Comparison of ENCODE assay signal across 12 cellular contexts in genomic region chr21:32364387-32364786, GRCh38. TPM values are rescaled to one million over a fixed set of nuclear protein-coding genes. Genes with fewer than 3 reads are reported as not detected.
DNase-seq lines count a peak whose midpoint lies in the region; ATAC-seq and TF ChIP-seq lines count a peak whose summit lies in the region.
"Had no signal": no experiment of that assay in that cellular context is flagged by ENCODE, and none has a peak within 500 bp of the region (broad histone marks: within the 10 kb centered on the region; RNA-seq: fewer than 3 reads in every experiment).

No MANE protein-coding gene starts in this region.

- H2BK5ac ChIP-seq in trophoblast cell (ENCODE audit: low read depth, low read length, poor library complexity) = no peak overlapping the region

- no peak overlapping the region for H4K12ac ChIP-seq in trophoblast cell (ENCODE audit: low read depth, low read length)

- DNase-seq in NOMO-1 (lab: John Stamatoyannopoulos, UW; ENCODE audit: unreplicated experiment in 2 of 2) = peak; percentile 50 to 59
- DNase-seq in chondrocyte (ENCODE audit: low spot score) = no peak
- DNase-seq in right cardiac atrium = peak; percentile 40 to 69 (median 59)
- DNase-seq in stimulated activated naive B cell treated with anti-CD40 and anti-IgM and Interleukin-4, amounts not matched to agents 10 μg/mL and 1 μg/mL and 100 μg/mL, for 72 hours = no peak
- no peak for DNase-seq in NCI-H187 (lab: John Stamatoyannopoulos, UW)
- DNase-seq in HUDEP-2 (lab: John Stamatoyannopoulos, UW; ENCODE audit: unreplicated experiment in 76 of 76) = no peak
- no peak for DNase-seq in trophoblast cell
- DNase-seq: activated T-cell treated with anti-CD3 and anti-CD28 coated beads, Interleukin-2, amount 50 U/mL, for 4 hours; COR-L47 had no signal

- no peak overlapping the region for H2AFZ ChIP-seq in trophoblast cell (ENCODE audit: insufficient read depth, low read length, poor library complexity)

- H3K27me3 ChIP-seq in right cardiac atrium (ENCODE audit: control insufficient read depth, insufficient read depth) = no peaks in the 10 kb centered on the region
- H3K27me3 ChIP-seq in trophoblast cell (ENCODE audit: insufficient read depth, low read length) = no peaks in the 10 kb centered on the region
- H3K27me3 ChIP-seq: right lobe of liver had no signal

- H3K27ac ChIP-seq in right cardiac atrium (ENCODE audit: low read length) (peak overlapping the region; percentile 68), trophoblast cell (ENCODE audit: low read depth, low read length) (no peak overlapping the region)
- H3K27ac ChIP-seq: right lobe of liver had no signal

- H4K91ac ChIP-seq in trophoblast cell (ENCODE audit: low read depth, low read length) = no peak overlapping the region

- no peak overlapping the region for H3K23ac ChIP-seq in trophoblast cell (ENCODE audit: low read length)

- no peaks in the 10 kb centered on the region for H3K79me1 ChIP-seq in trophoblast cell (ENCODE audit: low read length)

- H3K9me3 Mint-ChIP-seq in chondrocyte (ENCODE audit: low read depth) = no peaks in the 10 kb centered on the region
- no peaks in the 10 kb centered on the region for H3K9me3 Mint-ChIP-seq in stimulated activated naive B cell treated with anti-CD40 and anti-IgM and Interleukin-4, amounts not matched to agents 10 μg/mL and 1 μg/mL and 100 μg/mL, for 72 hours
- no peaks in the 10 kb centered on the region for H3K9me3 Mint-ChIP-seq in activated T-helper 17 cell treated with anti-CD3 and anti-CD28 coated beads, Interleukin-2, amount 50 U/mL, for 72 hours
- H3K9me3 Mint-ChIP-seq: activated T-cell treated with anti-CD3 and anti-CD28 coated beads, Interleukin-2, amount 50 U/mL, for 4 hours had no signal

- 61% methylated on average over 7 of the region's 7 CpGs for WGBS in right cardiac atrium
- WGBS in trophoblast cell (ENCODE audit: extremely low coverage, insufficient coverage, insufficient read length) = no CpG with 5 or more reads among the region's 7 CpGs

- peak overlapping the region; percentile 93 for H3K27ac Mint-ChIP-seq in chondrocyte (ENCODE audit: unreplicated experiment)
- H3K27ac Mint-ChIP-seq in stimulated activated naive B cell treated with anti-CD40 and anti-IgM and Interleukin-4, amounts not matched to agents 10 μg/mL and 1 μg/mL and 100 μg/mL, for 72 hours = peak overlapping the region; percentile 25
- no peak overlapping the region for H3K27ac Mint-ChIP-seq in activated T-helper 17 cell treated with anti-CD3 and anti-CD28 coated beads, Interleukin-2, amount 50 U/mL, for 72 hours

- no peak for TF ChIP-seq CTCF in chondrocyte (IDR thresholded peaks at IDR 0.05)

- H3K36me3 ChIP-seq in trophoblast cell (ENCODE audit: control insufficient read depth in 1 of 2, insufficient read depth in 2 of 2, low read length in 2 of 2) = peaks cover 37 to 63% of the 10 kb centered on the region in 2 experiments

- peaks cover 48% of the 10 kb centered on the region for H3K36me3 Mint-ChIP-seq in chondrocyte (ENCODE audit: low read depth)
- H3K36me3 Mint-ChIP-seq in stimulated activated naive B cell treated with anti-CD40 and anti-IgM and Interleukin-4, amounts not matched to agents 10 μg/mL and 1 μg/mL and 100 μg/mL, for 72 hours = peaks cover 68 to 85% of the 10 kb centered on the region in 2 donors
- peaks cover 100% of the 10 kb centered on the region for H3K36me3 Mint-ChIP-seq in activated T-helper 17 cell treated with anti-CD3 and anti-CD28 coated beads, Interleukin-2, amount 50 U/mL, for 72 hours (ENCODE audit: low read depth)

- H3K4me1 Mint-ChIP-seq in chondrocyte (ENCODE audit: low read depth) = peaks cover 26% of the 10 kb centered on the region
- H3K4me1 Mint-ChIP-seq in stimulated activated naive B cell treated with anti-CD40 and anti-IgM and Interleukin-4, amounts not matched to agents 10 μg/mL and 1 μg/mL and 100 μg/mL, for 72 hours = peaks cover 0 to 10% of the 10 kb centered on the region in 2 donors
- no peaks in the 10 kb centered on the region for H3K4me1 Mint-ChIP-seq in activated T-helper 17 cell treated with anti-CD3 and anti-CD28 coated beads, Interleukin-2, amount 50 U/mL, for 72 hours

- H2BK120ac ChIP-seq in trophoblast cell (ENCODE audit: insufficient read depth, low read length, poor library complexity) = no peak overlapping the region

- H2BK12ac ChIP-seq in trophoblast cell (ENCODE audit: low read length) = no peak overlapping the region

- no peak overlapping the region for H3K9ac ChIP-seq in trophoblast cell (ENCODE audit: low read length)
- H3K9ac ChIP-seq: KMS-11 had no signal

- no peak overlapping the region for H4K8ac ChIP-seq in trophoblast cell (ENCODE audit: low read depth, low read length)

- no peak overlapping the region for H3K14ac ChIP-seq in trophoblast cell (ENCODE audit: low read length)

- H2AK5ac ChIP-seq in trophoblast cell (ENCODE audit: low read length) = no peak overlapping the region

- H3K9me3 ChIP-seq in right cardiac atrium (ENCODE audit: control insufficient read depth, low read length) = no peaks in the 10 kb centered on the region
- no peaks in the 10 kb centered on the region for H3K9me3 ChIP-seq in trophoblast cell (ENCODE audit: insufficient read depth, low read depth, low read length)
- H3K9me3 ChIP-seq: right lobe of liver had no signal

- no peak overlapping the region for H3K4ac ChIP-seq in trophoblast cell (ENCODE audit: low read depth, low read length)

- H3K4me3 Mint-ChIP-seq in chondrocyte (ENCODE audit: unreplicated experiment) = no peak overlapping the region
- H3K4me3 Mint-ChIP-seq in stimulated activated naive B cell treated with anti-CD40 and anti-IgM and Interleukin-4, amounts not matched to agents 10 μg/mL and 1 μg/mL and 100 μg/mL, for 72 hours = no peak overlapping the region
- H3K4me3 Mint-ChIP-seq in activated T-helper 17 cell treated with anti-CD3 and anti-CD28 coated beads, Interleukin-2, amount 50 U/mL, for 72 hours = no peak overlapping the region
- H3K4me3 Mint-ChIP-seq: activated T-cell treated with anti-CD3 and anti-CD28 coated beads, Interleukin-2, amount 50 U/mL, for 4 hours had no signal

- no peaks in the 10 kb centered on the region for H3K79me2 ChIP-seq in trophoblast cell (ENCODE audit: control insufficient read depth, insufficient read depth, low read length, poor library complexity)

- no peaks in the 10 kb centered on the region for H3K27me3 Mint-ChIP-seq in chondrocyte (ENCODE audit: low read depth)
- no peaks in the 10 kb centered on the region for H3K27me3 Mint-ChIP-seq in stimulated activated naive B cell treated with anti-CD40 and anti-IgM and Interleukin-4, amounts not matched to agents 10 μg/mL and 1 μg/mL and 100 μg/mL, for 72 hours
- no peaks in the 10 kb centered on the region for H3K27me3 Mint-ChIP-seq in activated T-helper 17 cell treated with anti-CD3 and anti-CD28 coated beads, Interleukin-2, amount 50 U/mL, for 72 hours

- ATAC-seq in right cardiac atrium = peak; percentile 75 to 95
- ATAC-seq in stimulated activated naive B cell treated with anti-CD40 and anti-IgM and Interleukin-4, amounts not matched to agents 10 μg/mL and 1 μg/mL and 100 μg/mL, for 72 hours (replicated peaks) = no peak
- ATAC-seq in activated T-helper 17 cell treated with anti-CD3 and anti-CD28 coated beads, Interleukin-2, amount 50 U/mL, for 72 hours (replicated peaks) = no peak
- ATAC-seq: activated T-cell treated with anti-CD3 and anti-CD28 coated beads, Interleukin-2, amount 50 U/mL, for 4 hours; right lobe of liver had no signal

- intact Hi-C loops in right cardiac atrium (cut with DNase I) = no loop called here

- no peak overlapping the region for H3K18ac ChIP-seq in trophoblast cell (ENCODE audit: low read length)

- H3K4me1 ChIP-seq in right cardiac atrium (ENCODE audit: control insufficient read depth, insufficient read depth, low read length) (peaks cover 3% of the 10 kb centered on the region), trophoblast cell (ENCODE audit: control insufficient read depth in 1 of 2, insufficient read depth in 2 of 2, low read length in 2 of 2) (no peaks in the 10 kb centered on the region)
- H3K4me1 ChIP-seq: right lobe of liver had no signal

- H3K4me3 ChIP-seq in right cardiac atrium (ENCODE audit: low read length) (no peak overlapping the region), trophoblast cell (ENCODE audit: low read depth, low read length) (no peak overlapping the region)
- H3K4me3 ChIP-seq: right lobe of liver had no signal

- no peak overlapping the region for H3K4me2 ChIP-seq in trophoblast cell (ENCODE audit: low read length)
- H3K4me2 ChIP-seq: KMS-11 had no signal

RNA-seq across cellular contexts. Expression of gene URB1, which starts 28.4 kb away (rescaled TPM):
- total RNA-seq in chondrocyte (13.5 to 22.1 TPM (median 15.1 TPM) in 3 replicates), right cardiac atrium (10 to 100 TPM in 2 of 4 donors, 1 to 10 TPM in 2; 8.3 to 13.8 (median 9.9) TPM)
- polyA plus RNA-seq in right cardiac atrium = 3.3 TPM
- total RNA-seq in activated T-helper 17 cell treated with anti-CD3 and anti-CD28 coated beads, Interleukin-2, amount 50 U/mL, for 72 hours = 10 to 100 TPM; 17.6 to 37.2 TPM
- polyA plus RNA-seq in trophoblast cell (2013) = 3.0 TPM in 2 replicates

RNA-seq across cellular contexts. Expression of gene EVA1C, which starts 48.1 kb away (rescaled TPM):
- total RNA-seq in chondrocyte = 1.5 to 2.0 TPM (median 1.6 TPM) in 3 replicates
- total RNA-seq in right cardiac atrium = 10 to 100 TPM; 18.0 to 39.8 (median 23.5) TPM
- polyA plus RNA-seq in right cardiac atrium = 20.6 TPM
- total RNA-seq in activated T-helper 17 cell treated with anti-CD3 and anti-CD28 coated beads, Interleukin-2, amount 50 U/mL, for 72 hours = 10 to 100 TPM in 1 of 2 donors, 1 to 10 TPM in 1; 10.0 to 13.1 TPM
- not detected in 2 replicates for polyA plus RNA-seq in trophoblast cell (2013)

Comparison
In these comparisons a context has a peak if more than half of its experiments do, and no peak if none do; other contexts are left out.
1. DNase-seq: peak in NOMO-1 (2 of 2) and right cardiac atrium (3 of 3); none in chondrocyte (single experiment), stimulated activated naive B cell treated with anti-CD40 and anti-IgM and Interleukin-4, amounts not matched to agents 10 μg/mL and 1 μg/mL and 100 μg/mL, for 72 hours (single experiment), NCI-H187 (0 of 2), HUDEP-2 (0 of 76) and trophoblast cell (0 of 2).
2. ATAC-seq: peak in right cardiac atrium (2 of 2); none in stimulated activated naive B cell treated with anti-CD40 and anti-IgM and Interleukin-4, amounts not matched to agents 10 μg/mL and 1 μg/mL and 100 μg/mL, for 72 hours (0 of 2) and activated T-helper 17 cell treated with anti-CD3 and anti-CD28 coated beads, Interleukin-2, amount 50 U/mL, for 72 hours (single experiment).